8 cellular contexts compared by ENCODE assay signal in the genomic region with DNA sequence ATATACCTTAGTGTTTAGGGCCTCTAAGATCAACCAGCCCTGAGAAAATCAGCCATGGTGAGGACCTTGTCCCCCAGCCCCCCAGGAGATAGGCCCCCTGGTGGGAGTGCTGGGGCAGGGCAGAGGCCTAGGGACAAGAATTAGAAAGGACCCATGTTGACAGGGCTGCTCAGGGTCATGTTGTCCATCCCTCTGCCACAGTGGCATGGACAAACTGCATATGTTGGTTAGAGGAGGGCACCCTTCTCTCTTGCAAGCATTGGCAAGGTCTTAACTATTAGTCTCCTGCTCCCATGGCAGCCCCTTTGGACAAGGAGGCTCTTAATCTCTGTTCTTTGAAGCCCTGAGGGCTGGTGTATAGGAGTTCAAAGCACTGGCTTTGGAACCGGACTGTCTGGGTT. TPM values are rescaled to one million over a fixed set of nuclear protein-coding genes. Genes with fewer than 3 reads are reported as not detected.
DNase-seq lines count a peak whose midpoint lies in the region; ATAC-seq and TF ChIP-seq lines count a peak whose summit lies in the region.

No MANE protein-coding gene starts in this region.

- no TSS peak for BruUV-seq in Calu3 (replicated peaks; lab: Mats Ljungman, UMichigan)

- no peaks in the 10 kb centered on the region for H3K27me3 ChIP-seq in thyroid gland

- H3K9me3 Mint-ChIP-seq in Calu3 (ENCODE audit: low read depth, unreplicated experiment): no peaks in the 10 kb centered on the region
- no peaks in the 10 kb centered on the region for H3K9me3 Mint-ChIP-seq in activated naive CD8-positive, alpha-beta T cell treated with anti-CD3 and anti-CD28 coated beads, Interleukin-2, amount 10 ng/mL, durations not matched to agents 7 days and 5 days
- H3K9me3 Mint-ChIP-seq in nephron progenitor cell: no peaks in the 10 kb centered on the region

- H3K27me3 Mint-ChIP-seq in Calu3 (ENCODE audit: unreplicated experiment) (no peaks in the 10 kb centered on the region), nephron progenitor cell (ENCODE audit: low read depth, poor library complexity) (no peaks in the 10 kb centered on the region)
- H3K27me3 Mint-ChIP-seq in activated naive CD8-positive, alpha-beta T cell treated with anti-CD3 and anti-CD28 coated beads, Interleukin-2, amount 10 ng/mL, durations not matched to agents 7 days and 5 days: no peaks in the 10 kb centered on the region

- DNase-seq in Calu3 (no peak), nephron progenitor cell (no peak), thyroid gland (no peak)
- peak; percentile 56 for DNase-seq in activated naive CD8-positive, alpha-beta T cell treated with anti-CD3 and anti-CD28 coated beads, Interleukin-2, amount 10 ng/mL, durations not matched to agents 7 days and 5 days

- H3K27ac Mint-ChIP-seq in Calu3 (ENCODE audit: unreplicated experiment): no peak overlapping the region
- peak overlapping the region; percentile 100 for H3K27ac Mint-ChIP-seq in activated naive CD8-positive, alpha-beta T cell treated with anti-CD3 and anti-CD28 coated beads, Interleukin-2, amount 10 ng/mL, durations not matched to agents 7 days and 5 days
- no peak overlapping the region for H3K27ac Mint-ChIP-seq in nephron progenitor cell

- CTCF ChIA-PET in Calu3 (lab: Charles Lee): interaction anchor here (1.2 kb wide), 1 partner anchor 11 kb away, joined by 4 read pairs; no protein-coding TSS in a partner anchor

- H3K27ac ChIP-seq in KOPT-K1 (ENCODE audit: low read depth, low read length, poor library complexity, severe bottlenecking) (peak overlapping the region; percentile 97), thyroid gland (no peak overlapping the region)

- peak; percentile 47 for TF ChIP-seq CTCF in Calu3 (IDR thresholded peaks at IDR 0.05; ENCODE audit: unreplicated experiment)
- peak; percentile 37 for TF ChIP-seq CTCF in nephron progenitor cell (IDR thresholded peaks at IDR 0.05)
- no peak for TF ChIP-seq CTCF in thyroid gland (IDR thresholded peaks at IDR 0.05)

- ATAC-seq in activated naive CD8-positive, alpha-beta T cell treated with anti-CD3 and anti-CD28 coated beads, Interleukin-2, amount 10 ng/mL, durations not matched to agents 7 days and 5 days (ENCODE audit: low read depth): no peak
- no peak for ATAC-seq in HG02571 (IDR thresholded peaks at IDR 0.05; ENCODE audit: unreplicated experiment)
- no peak for ATAC-seq in GM18520 (IDR thresholded peaks at IDR 0.05; ENCODE audit: unreplicated experiment)
- ATAC-seq in GM19452 (IDR thresholded peaks at IDR 0.05; ENCODE audit: unreplicated experiment): no peak

- no peak for TF ChIP-seq POLR2A in thyroid gland (IDR thresholded peaks at IDR 0.05)

- H3K36me3 Mint-ChIP-seq in Calu3 (ENCODE audit: insufficient read depth, unreplicated experiment) (peaks cover 31% of the 10 kb centered on the region), nephron progenitor cell (ENCODE audit: low read depth) (no peaks in the 10 kb centered on the region)
- H3K36me3 Mint-ChIP-seq in activated naive CD8-positive, alpha-beta T cell treated with anti-CD3 and anti-CD28 coated beads, Interleukin-2, amount 10 ng/mL, durations not matched to agents 7 days and 5 days: peaks cover 22% of the 10 kb centered on the region

- H3K4me1 Mint-ChIP-seq in Calu3 (ENCODE audit: low read depth, unreplicated experiment): peaks cover 30% of the 10 kb centered on the region
- H3K4me1 Mint-ChIP-seq in activated naive CD8-positive, alpha-beta T cell treated with anti-CD3 and anti-CD28 coated beads, Interleukin-2, amount 10 ng/mL, durations not matched to agents 7 days and 5 days: peaks cover 67% of the 10 kb centered on the region
- H3K4me1 Mint-ChIP-seq in nephron progenitor cell: peaks cover 49% of the 10 kb centered on the region

- H3K4me3 ChIP-seq in thyroid gland (replicated peaks in 1 of 3): no peak overlapping the region

- POLR2A ChIA-PET in activated naive CD8-positive, alpha-beta T cell treated with anti-CD3 and anti-CD28 coated beads, Interleukin-2, amount 10 ng/mL, durations not matched to agents 7 days and 5 days (lab: Charles Lee): interaction anchor here (1.2 to 21.6 kb wide), 9 partner anchors 10 to 158 kb away, joined by 4 to 1055 read pairs (median 12); partner anchors contain the start of genes CDCA3, EMG1, LPCAT3 and PHB2

- H3K36me3 ChIP-seq in KOPT-K1 (ENCODE audit: insufficient read depth, low read length) (peaks cover 12% of the 10 kb centered on the region), thyroid gland (no peaks in the 10 kb centered on the region)

- peaks cover 7 to 21% of the 10 kb centered on the region in 2 donors for H3K4me1 ChIP-seq in thyroid gland

- H3K9me3 ChIP-seq in KOPT-K1 (ENCODE audit: insufficient read depth, low read length, poor library complexity, severe bottlenecking) (no peaks in the 10 kb centered on the region), thyroid gland (no peaks in the 10 kb centered on the region)

- intact Hi-C loops in Calu3 (cut with micrococcal nuclease; ENCODE audit: unreplicated experiment): no loop called here
- intact Hi-C loops in thyroid gland (cut with DNase I): no loop called here

- H3K4me3 Mint-ChIP-seq in Calu3 (ENCODE audit: low read depth, unreplicated experiment) (no peak overlapping the region), nephron progenitor cell (no peak overlapping the region)
- H3K4me3 Mint-ChIP-seq in activated naive CD8-positive, alpha-beta T cell treated with anti-CD3 and anti-CD28 coated beads, Interleukin-2, amount 10 ng/mL, durations not matched to agents 7 days and 5 days: peak overlapping the region; percentile 100

- WGBS in thyroid gland, 2 donors: 89 to 100% methylated on average over 1 of the region's 1 CpG

RNA-seq across cellular contexts. Expression of gene PTPN6, which starts 0.8 kb away (rescaled TPM):
- total RNA-seq in Calu3 (2022): 42.4 and 46.3 TPM in 2 replicates
- total RNA-seq in activated naive CD8-positive, alpha-beta T cell treated with anti-CD3 and anti-CD28 coated beads, Interleukin-2, amount 10 ng/mL, durations not matched to agents 7 days and 5 days: 100 to 1,000 TPM; 349 to 370 TPM
- 10 to 100 TPM; 21.7 to 32.3 (median 31.4) TPM for total RNA-seq in thyroid gland

RNA-seq across cellular contexts. Expression of gene C12orf57, which starts 6.6 kb away (rescaled TPM):
- total RNA-seq in Calu3 (2022): 96.7 and 103 TPM in 2 replicates
- 100 to 1,000 TPM; 210 to 217 TPM for total RNA-seq in activated naive CD8-positive, alpha-beta T cell treated with anti-CD3 and anti-CD28 coated beads, Interleukin-2, amount 10 ng/mL, durations not matched to agents 7 days and 5 days
- total RNA-seq in thyroid gland: 100 to 1,000 TPM; 344 to 666 (median 383) TPM

RNA-seq across cellular contexts. Expression of gene RNU7-1, which starts 6.8 kb away (rescaled TPM):
- total RNA-seq in Calu3 (2022) (not detected in 2 replicates), thyroid gland (not detected)
- total RNA-seq in activated naive CD8-positive, alpha-beta T cell treated with anti-CD3 and anti-CD28 coated beads, Interleukin-2, amount 10 ng/mL, durations not matched to agents 7 days and 5 days: not detected

RNA-seq across cellular contexts. Expression of gene PHB2, which starts 20.1 kb away (rescaled TPM):
- 182 and 195 TPM in 2 replicates for total RNA-seq in Calu3 (2022)
- total RNA-seq in activated naive CD8-positive, alpha-beta T cell treated with anti-CD3 and anti-CD28 coated beads, Interleukin-2, amount 10 ng/mL, durations not matched to agents 7 days and 5 days: 100 to 1,000 TPM; 175 to 189 TPM
- 100 to 1,000 TPM; 153 to 284 (median 220) TPM for total RNA-seq in thyroid gland

RNA-seq across cellular contexts. Expression of gene EMG1, which starts 20.3 kb away (rescaled TPM):
- 73.1 and 80.5 TPM in 2 replicates for total RNA-seq in Calu3 (2022)
- 10 to 100 TPM; 50.0 to 55.7 TPM for total RNA-seq in activated naive CD8-positive, alpha-beta T cell treated with anti-CD3 and anti-CD28 coated beads, Interleukin-2, amount 10 ng/mL, durations not matched to agents 7 days and 5 days
- total RNA-seq in thyroid gland: 10 to 100 TPM; 19.9 to 53.1 (median 45.6) TPM

Comparison
In these comparisons a context has a peak if more than half of its experiments do, and no peak if none do; other contexts are left out.
1. CTCF ChIP-seq: peak in Calu3 (single experiment) and nephron progenitor cell (single experiment); none in thyroid gland (0 of 6).